In genomic region chr3:180306691-180307090, GRCh38 we compare ENCODE assay signal across 14 cellular contexts.
DNase-seq lines count a peak whose midpoint lies in the region; ATAC-seq and TF ChIP-seq lines count a peak whose summit lies in the region.
"Had no signal": no experiment of that assay in that cellular context is flagged by ENCODE, and none has a peak within 500 bp of the region (broad histone marks: within the 10 kb centered on the region; RNA-seq: fewer than 3 reads in every experiment).

No MANE protein-coding gene starts in this region.

- DNase-seq in DMS153 (lab: John Stamatoyannopoulos, UW), result peak; percentile 4
- DNase-seq in DMS153 treated with DMSO at 0.1 percent for 48 hours (lab: John Stamatoyannopoulos, UW; ENCODE audit: unreplicated experiment), result no peak
- peak; percentile 90 for DNase-seq in PC-3
- peak; percentile 48 for DNase-seq in fibroblast of the aortic adventitia (ENCODE audit: low read depth)
- DNase-seq in activated naive CD4-positive, alpha-beta T cell treated with Interleukin-2 at 50 U/mL for 16 hours, result no peak
- DNase-seq: heart left ventricle, NCI-H1092, retina, T1000 had no signal

- no peaks in the 10 kb centered on the region for H3K27me3 ChIP-seq in PC-3 (ENCODE audit: low read length)
- no peaks in the 10 kb centered on the region for H3K27me3 ChIP-seq in skeletal muscle satellite cell (ENCODE audit: control insufficient read depth, insufficient read depth, low read length)
- H3K27me3 ChIP-seq: heart left ventricle had no signal

- H3K4me2 ChIP-seq in PC-3 (ENCODE audit: low read length) (peak overlapping the region; percentile 73), skeletal muscle satellite cell (ENCODE audit: low read length) (peak overlapping the region; percentile 13)

- H3K79me2 ChIP-seq in PC-3 (ENCODE audit: low read length), result no peaks in the 10 kb centered on the region

- H4K20me1 ChIP-seq in PC-3 (ENCODE audit: low read length), result no peaks in the 10 kb centered on the region

- no peaks in the 10 kb centered on the region for H3F3A ChIP-seq in PC-3 (ENCODE audit: low read length, unreplicated experiment)

- peak; percentile 87 for ATAC-seq in PC-3
- no peak for ATAC-seq in GM18861 (IDR thresholded peaks at IDR 0.05; ENCODE audit: unreplicated experiment)
- no peak for ATAC-seq in GM19452 (IDR thresholded peaks at IDR 0.05; ENCODE audit: unreplicated experiment)
- ATAC-seq: heart left ventricle had no signal

- H3K9me2 ChIP-seq in PC-3 (replicated peaks; ENCODE audit: low read length), result no peaks in the 10 kb centered on the region

- H3K4me1 ChIP-seq in PC-3 (ENCODE audit: insufficient read depth, low read length), result peaks cover 40% of the 10 kb centered on the region
- peaks cover 20% of the 10 kb centered on the region for H3K4me1 ChIP-seq in skeletal muscle satellite cell (ENCODE audit: control insufficient read depth, insufficient read depth, low read length)
- H3K4me1 ChIP-seq: heart left ventricle had no signal

- peak overlapping the region; percentile 47 for H3K27ac ChIP-seq in PC-3 (ENCODE audit: low read length)
- H3K27ac ChIP-seq: 22Rv1, heart left ventricle, HL-60 had no signal

- no peak for TF ChIP-seq CTCF in PC-3 (conservative IDR thresholded peaks at IDR 0.05; ENCODE audit: low read depth, low read length)
- no peak for TF ChIP-seq CTCF in fibroblast of the aortic adventitia (IDR thresholded peaks at IDR 0.05; ENCODE audit: insufficient read depth, low read length)

- H2AFZ ChIP-seq in PC-3 (ENCODE audit: low read length), result peak overlapping the region; percentile 35; the same call in 1 of the 2 replicates

- peak overlapping the region; percentile 48 for H3K4me3 ChIP-seq in PC-3 (ENCODE audit: low read length)
- H3K4me3 ChIP-seq in fibroblast of the aortic adventitia (ENCODE audit: low read depth, low read length), result no peak overlapping the region
- H3K4me3 ChIP-seq in skeletal muscle satellite cell (ENCODE audit: low read length), result no peak overlapping the region
- H3K4me3 ChIP-seq: heart left ventricle had no signal

- CTCF ChIA-PET in PC-3 (lab: Charles Lee), result interaction anchor here (0.5 to 0.9 kb wide), 2 partner anchors 59 to 289 kb away, joined by 3 to 9 read pairs; no protein-coding TSS in a partner anchor

- H3K9ac ChIP-seq in PC-3 (ENCODE audit: low read length), result no peak overlapping the region
- no peak overlapping the region for H3K9ac ChIP-seq in skeletal muscle satellite cell (ENCODE audit: low read depth, low read length)

- intact Hi-C loops in PC-3 (cut with micrococcal nuclease), result loop anchor here (1.0 to 2.0 kb wide), 4 partner anchors 29 to 288 kb away; no protein-coding TSS in a partner anchor

- H3K36me3 ChIP-seq in PC-3 (ENCODE audit: low read depth, low read length) (no peaks in the 10 kb centered on the region), skeletal muscle satellite cell (ENCODE audit: insufficient read depth, low read length) (no peaks in the 10 kb centered on the region)
- H3K36me3 ChIP-seq: heart left ventricle had no signal

- POLR2A ChIA-PET in PC-3 (lab: Charles Lee; ENCODE audit: unreplicated experiment), result no interaction called here

- BruUV-seq in PC-3 (replicated peaks; lab: Mats Ljungman, UMichigan), result no TSS peak

- H3K9me3 ChIP-seq in PC-3 (ENCODE audit: low read length) (no peaks in the 10 kb centered on the region), skeletal muscle satellite cell (replicated peaks; ENCODE audit: low read length) (no peaks in the 10 kb centered on the region)
- H3K9me3 ChIP-seq: heart left ventricle had no signal

Comparison
In these comparisons a context has a peak if more than half of its experiments do, and no peak if none do; other contexts are left out.
1. DNase-seq: peak in DMS153 (single experiment), PC-3 (single experiment) and fibroblast of the aortic adventitia (single experiment); none in DMS153 treated with DMSO at 0.1 percent for 48 hours (single experiment) and activated naive CD4-positive, alpha-beta T cell treated with Interleukin-2 at 50 U/mL for 16 hours (single experiment).